In genomic region chr19:5719961-5720790, GRCh38 we compare ENCODE assay signal across 1 cellular context.
TF ChIP-seq lines count a peak whose summit lies in the region.

A gene with protein sequence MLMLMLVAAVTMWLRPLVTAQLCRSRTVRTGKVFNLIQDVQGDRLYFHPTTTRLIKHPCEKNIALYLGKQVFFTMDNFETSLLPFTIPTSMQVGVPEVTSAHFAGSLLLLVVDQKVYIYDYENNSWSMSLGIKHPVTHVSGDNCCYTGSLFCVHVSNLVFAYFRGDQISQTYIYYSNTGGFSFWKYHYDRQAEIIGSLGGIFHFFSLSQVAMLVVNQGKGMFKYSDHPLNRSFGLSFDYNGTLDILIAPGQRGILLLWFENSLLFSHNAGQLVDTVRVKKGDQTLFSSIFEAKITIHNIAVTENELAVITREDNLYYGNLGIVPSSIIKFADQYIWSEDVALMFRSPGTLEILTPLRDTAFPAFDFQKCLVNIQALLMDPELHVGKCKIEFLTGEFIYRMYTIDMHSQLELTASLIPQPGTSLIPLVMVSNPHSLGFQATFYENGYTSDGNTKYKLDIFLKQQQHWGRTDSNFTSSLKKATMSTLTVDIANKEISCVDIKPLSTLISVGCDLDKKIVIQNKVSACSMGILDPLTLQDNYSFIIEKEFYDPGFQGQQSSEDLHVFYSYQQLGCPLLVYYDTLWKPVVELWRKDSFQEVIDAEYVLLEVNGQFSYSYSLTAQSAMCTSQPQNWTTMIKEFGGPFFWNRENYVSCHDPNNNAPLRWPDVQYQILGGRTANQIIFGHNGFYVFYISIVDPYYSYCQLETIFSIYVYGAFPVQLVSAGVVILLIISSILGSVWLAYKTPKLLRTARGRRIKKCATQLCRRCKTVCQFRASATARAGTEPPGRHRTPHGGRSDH (plus strand): TSS chr19:5720637. CDS start chr19:5720738, 101 bp downstream.
Gene LONP1, minus strand, starts transcription at chr19:5720146. Its CDS starts 14 bp downstream, at chr19:5720132.

TF ChIP-seq in HEK293, 187 proteins besides CTCF, POLR2A, EP300 and RAD21 (continued from another document and continues in another):
- peak; percentile 42; the same call in 1 of the 2 replicates for TF ChIP-seq ZNF341 (tag by site-specific recombination; IDR thresholded peaks at IDR 0.05; ENCODE audit: low read depth)
- TF ChIP-seq GLIS1 (tag by site-specific recombination; IDR thresholded peaks at IDR 0.05): peak; percentile 86
- TF ChIP-seq ZNF350 (tag by site-specific recombination; IDR thresholded peaks at IDR 0.05): no peak
- TF ChIP-seq INSM2 (tag by site-specific recombination; IDR thresholded peaks at IDR 0.05): 0 out of 2 replicates have a peak, but pooled peaks have one; percentile 57
- TF ChIP-seq, protein P1, sequence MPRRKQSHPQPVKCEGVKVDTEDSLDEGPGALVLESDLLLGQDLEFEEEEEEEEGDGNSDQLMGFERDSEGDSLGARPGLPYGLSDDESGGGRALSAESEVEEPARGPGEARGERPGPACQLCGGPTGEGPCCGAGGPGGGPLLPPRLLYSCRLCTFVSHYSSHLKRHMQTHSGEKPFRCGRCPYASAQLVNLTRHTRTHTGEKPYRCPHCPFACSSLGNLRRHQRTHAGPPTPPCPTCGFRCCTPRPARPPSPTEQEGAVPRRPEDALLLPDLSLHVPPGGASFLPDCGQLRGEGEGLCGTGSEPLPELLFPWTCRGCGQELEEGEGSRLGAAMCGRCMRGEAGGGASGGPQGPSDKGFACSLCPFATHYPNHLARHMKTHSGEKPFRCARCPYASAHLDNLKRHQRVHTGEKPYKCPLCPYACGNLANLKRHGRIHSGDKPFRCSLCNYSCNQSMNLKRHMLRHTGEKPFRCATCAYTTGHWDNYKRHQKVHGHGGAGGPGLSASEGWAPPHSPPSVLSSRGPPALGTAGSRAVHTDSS (tag by site-specific recombination; IDR thresholded peaks at IDR 0.05): no peak
- TF ChIP-seq ZNF214 (tag by site-specific recombination; IDR thresholded peaks at IDR 0.05; ENCODE audit: borderline replicate concordance): no peak
- TF ChIP-seq, protein P2, sequence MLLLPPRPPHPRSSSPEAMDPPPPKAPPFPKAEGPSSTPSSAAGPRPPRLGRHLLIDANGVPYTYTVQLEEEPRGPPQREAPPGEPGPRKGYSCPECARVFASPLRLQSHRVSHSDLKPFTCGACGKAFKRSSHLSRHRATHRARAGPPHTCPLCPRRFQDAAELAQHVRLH (tag by site-specific recombination; IDR thresholded peaks at IDR 0.05): peak; percentile 97
- TF ChIP-seq ZNF311 (tag by site-specific recombination; IDR thresholded peaks at IDR 0.05; ENCODE audit: borderline replicate concordance): no peak
- no peak for TF ChIP-seq ZNF146 (tag by site-specific recombination; IDR thresholded peaks at IDR 0.05)
- no peak for TF ChIP-seq ZNF280D (tag by site-specific recombination; IDR thresholded peaks at IDR 0.05)
- no peak for TF ChIP-seq ZNF776 (tag by site-specific recombination; IDR thresholded peaks at IDR 0.05; ENCODE audit: borderline replicate concordance)
- no peak for TF ChIP-seq ZNF354C (tag by site-specific recombination; IDR thresholded peaks at IDR 0.05; ENCODE audit: borderline replicate concordance, low read depth)
- TF ChIP-seq, protein P3, sequence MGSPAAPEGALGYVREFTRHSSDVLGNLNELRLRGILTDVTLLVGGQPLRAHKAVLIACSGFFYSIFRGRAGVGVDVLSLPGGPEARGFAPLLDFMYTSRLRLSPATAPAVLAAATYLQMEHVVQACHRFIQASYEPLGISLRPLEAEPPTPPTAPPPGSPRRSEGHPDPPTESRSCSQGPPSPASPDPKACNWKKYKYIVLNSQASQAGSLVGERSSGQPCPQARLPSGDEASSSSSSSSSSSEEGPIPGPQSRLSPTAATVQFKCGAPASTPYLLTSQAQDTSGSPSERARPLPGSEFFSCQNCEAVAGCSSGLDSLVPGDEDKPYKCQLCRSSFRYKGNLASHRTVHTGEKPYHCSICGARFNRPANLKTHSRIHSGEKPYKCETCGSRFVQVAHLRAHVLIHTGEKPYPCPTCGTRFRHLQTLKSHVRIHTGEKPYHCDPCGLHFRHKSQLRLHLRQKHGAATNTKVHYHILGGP (tag by site-specific recombination; IDR thresholded peaks at IDR 0.05): no peak
- TF ChIP-seq, protein P4, sequence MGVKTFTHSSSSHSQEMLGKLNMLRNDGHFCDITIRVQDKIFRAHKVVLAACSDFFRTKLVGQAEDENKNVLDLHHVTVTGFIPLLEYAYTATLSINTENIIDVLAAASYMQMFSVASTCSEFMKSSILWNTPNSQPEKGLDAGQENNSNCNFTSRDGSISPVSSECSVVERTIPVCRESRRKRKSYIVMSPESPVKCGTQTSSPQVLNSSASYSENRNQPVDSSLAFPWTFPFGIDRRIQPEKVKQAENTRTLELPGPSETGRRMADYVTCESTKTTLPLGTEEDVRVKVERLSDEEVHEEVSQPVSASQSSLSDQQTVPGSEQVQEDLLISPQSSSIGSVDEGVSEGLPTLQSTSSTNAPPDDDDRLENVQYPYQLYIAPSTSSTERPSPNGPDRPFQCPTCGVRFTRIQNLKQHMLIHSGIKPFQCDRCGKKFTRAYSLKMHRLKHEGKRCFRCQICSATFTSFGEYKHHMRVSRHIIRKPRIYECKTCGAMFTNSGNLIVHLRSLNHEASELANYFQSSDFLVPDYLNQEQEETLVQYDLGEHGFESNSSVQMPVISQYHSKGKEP (tag by site-specific recombination; IDR thresholded peaks at IDR 0.05): no peak
- TF ChIP-seq, protein P5, sequence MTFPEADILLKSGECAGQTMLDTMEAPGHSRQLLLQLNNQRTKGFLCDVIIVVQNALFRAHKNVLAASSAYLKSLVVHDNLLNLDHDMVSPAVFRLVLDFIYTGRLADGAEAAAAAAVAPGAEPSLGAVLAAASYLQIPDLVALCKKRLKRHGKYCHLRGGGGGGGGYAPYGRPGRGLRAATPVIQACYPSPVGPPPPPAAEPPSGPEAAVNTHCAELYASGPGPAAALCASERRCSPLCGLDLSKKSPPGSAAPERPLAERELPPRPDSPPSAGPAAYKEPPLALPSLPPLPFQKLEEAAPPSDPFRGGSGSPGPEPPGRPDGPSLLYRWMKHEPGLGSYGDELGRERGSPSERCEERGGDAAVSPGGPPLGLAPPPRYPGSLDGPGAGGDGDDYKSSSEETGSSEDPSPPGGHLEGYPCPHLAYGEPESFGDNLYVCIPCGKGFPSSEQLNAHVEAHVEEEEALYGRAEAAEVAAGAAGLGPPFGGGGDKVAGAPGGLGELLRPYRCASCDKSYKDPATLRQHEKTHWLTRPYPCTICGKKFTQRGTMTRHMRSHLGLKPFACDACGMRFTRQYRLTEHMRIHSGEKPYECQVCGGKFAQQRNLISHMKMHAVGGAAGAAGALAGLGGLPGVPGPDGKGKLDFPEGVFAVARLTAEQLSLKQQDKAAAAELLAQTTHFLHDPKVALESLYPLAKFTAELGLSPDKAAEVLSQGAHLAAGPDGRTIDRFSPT (tag by site-specific recombination; IDR thresholded peaks at IDR 0.05): peak; percentile 73; the same call in 1 of the 2 replicates
- TF ChIP-seq ZNF114 (tag by site-specific recombination; IDR thresholded peaks at IDR 0.05): no peak
- TF ChIP-seq ZBTB48 (tag by site-specific recombination; IDR thresholded peaks at IDR 0.05): no peak
- TF ChIP-seq ZNF585B (tag by site-specific recombination; IDR thresholded peaks at IDR 0.05): no peak
- no peak for TF ChIP-seq ZNF37A (tag by site-specific recombination; IDR thresholded peaks at IDR 0.05)
- no peak for TF ChIP-seq HOXA7 (CRISPR knock-in tag; IDR thresholded peaks at IDR 0.05; ENCODE audit: borderline replicate concordance)
- TF ChIP-seq, protein P6, sequence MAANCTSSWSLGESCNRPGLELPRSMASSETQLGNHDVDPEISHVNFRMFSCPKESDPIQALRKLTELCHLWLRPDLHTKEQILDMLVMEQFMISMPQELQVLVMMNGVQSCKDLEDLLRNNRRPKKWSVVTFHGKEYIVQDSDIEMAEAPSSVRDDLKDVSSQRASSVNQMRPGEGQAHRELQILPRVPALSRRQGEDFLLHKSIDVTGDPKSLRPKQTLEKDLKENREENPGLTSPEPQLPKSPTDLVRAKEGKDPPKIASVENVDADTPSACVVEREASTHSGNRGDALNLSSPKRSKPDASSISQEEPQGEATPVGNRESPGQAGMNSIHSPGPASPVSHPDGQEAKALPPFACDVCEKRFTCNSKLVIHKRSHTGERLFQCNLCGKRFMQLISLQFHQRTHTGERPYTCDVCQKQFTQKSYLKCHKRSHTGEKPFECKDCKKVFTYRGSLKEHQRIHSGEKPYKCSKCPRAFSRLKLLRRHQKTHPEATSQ (tag by site-specific recombination; IDR thresholded peaks at IDR 0.05): no peak
- no peak for TF ChIP-seq ZFP3 (tag by site-specific recombination; IDR thresholded peaks at IDR 0.05; ENCODE audit: low read depth)
- no peak for TF ChIP-seq SCRT1 (tag by site-specific recombination; IDR thresholded peaks at IDR 0.05; ENCODE audit: borderline replicate concordance)
- no peak for TF ChIP-seq SCRT2 (tag by site-specific recombination; IDR thresholded peaks at IDR 0.05)
- no peak for TF ChIP-seq IKZF3 (tag by site-specific recombination; IDR thresholded peaks at IDR 0.05)
- TF ChIP-seq, protein P7, sequence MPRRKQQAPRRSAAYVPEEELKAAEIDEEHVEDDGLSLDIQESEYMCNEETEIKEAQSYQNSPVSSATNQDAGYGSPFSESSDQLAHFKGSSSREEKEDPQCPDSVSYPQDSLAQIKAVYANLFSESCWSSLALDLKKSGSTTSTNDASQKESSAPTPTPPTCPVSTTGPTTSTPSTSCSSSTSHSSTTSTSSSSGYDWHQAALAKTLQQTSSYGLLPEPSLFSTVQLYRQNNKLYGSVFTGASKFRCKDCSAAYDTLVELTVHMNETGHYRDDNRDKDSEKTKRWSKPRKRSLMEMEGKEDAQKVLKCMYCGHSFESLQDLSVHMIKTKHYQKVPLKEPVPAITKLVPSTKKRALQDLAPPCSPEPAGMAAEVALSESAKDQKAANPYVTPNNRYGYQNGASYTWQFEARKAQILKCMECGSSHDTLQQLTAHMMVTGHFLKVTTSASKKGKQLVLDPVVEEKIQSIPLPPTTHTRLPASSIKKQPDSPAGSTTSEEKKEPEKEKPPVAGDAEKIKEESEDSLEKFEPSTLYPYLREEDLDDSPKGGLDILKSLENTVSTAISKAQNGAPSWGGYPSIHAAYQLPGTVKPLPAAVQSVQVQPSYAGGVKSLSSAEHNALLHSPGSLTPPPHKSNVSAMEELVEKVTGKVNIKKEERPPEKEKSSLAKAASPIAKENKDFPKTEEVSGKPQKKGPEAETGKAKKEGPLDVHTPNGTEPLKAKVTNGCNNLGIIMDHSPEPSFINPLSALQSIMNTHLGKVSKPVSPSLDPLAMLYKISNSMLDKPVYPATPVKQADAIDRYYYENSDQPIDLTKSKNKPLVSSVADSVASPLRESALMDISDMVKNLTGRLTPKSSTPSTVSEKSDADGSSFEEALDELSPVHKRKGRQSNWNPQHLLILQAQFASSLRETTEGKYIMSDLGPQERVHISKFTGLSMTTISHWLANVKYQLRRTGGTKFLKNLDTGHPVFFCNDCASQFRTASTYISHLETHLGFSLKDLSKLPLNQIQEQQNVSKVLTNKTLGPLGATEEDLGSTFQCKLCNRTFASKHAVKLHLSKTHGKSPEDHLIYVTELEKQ (tag by site-specific recombination; IDR thresholded peaks at IDR 0.05; ENCODE audit: borderline replicate concordance): no peak
- TF ChIP-seq ZEB2 (tag by site-specific recombination; IDR thresholded peaks at IDR 0.05): peak; percentile 80
- peak; percentile 56 for TF ChIP-seq KLF17 (tag by site-specific recombination; IDR thresholded peaks at IDR 0.05)
- peak; percentile 68 for TF ChIP-seq ZXDB (tag by site-specific recombination; IDR thresholded peaks at IDR 0.05)
- TF ChIP-seq ZNF747 (tag by site-specific recombination; IDR thresholded peaks at IDR 0.05): no peak
- TF ChIP-seq REPIN1 (tag by site-specific recombination; IDR thresholded peaks at IDR 0.05; ENCODE audit: low read depth): no peak
- TF ChIP-seq ZNF157 (tag by site-specific recombination; IDR thresholded peaks at IDR 0.05): no peak
- peak; percentile 99 for TF ChIP-seq ZBTB26 (tag by site-specific recombination; optimal IDR thresholded peaks at IDR 0.05)
